ENCODE assay signal across 1 cellular context in the genomic region with DNA sequence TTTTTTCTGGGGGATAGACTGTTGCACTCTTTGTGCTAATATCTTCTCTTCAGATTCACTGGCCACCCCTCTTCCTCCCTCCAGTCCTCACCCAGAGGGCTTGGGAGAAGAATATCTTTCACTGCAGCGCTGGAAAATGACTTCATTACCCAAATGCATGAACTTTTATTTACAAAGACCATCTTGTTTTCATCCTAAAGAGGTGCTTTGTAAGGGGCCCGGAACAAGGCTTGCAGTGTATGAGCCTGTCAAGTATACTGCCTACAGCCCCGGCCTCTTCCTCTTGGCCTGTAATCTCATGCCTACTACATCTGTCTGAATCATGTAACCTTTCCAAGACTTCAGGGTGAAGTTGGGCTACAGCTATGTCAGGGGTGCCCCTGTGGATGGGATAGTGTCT.
TF ChIP-seq lines count a peak whose summit lies in the region.

No MANE protein-coding gene starts in this region.

TF ChIP-seq in H1, 55 proteins besides CTCF, POLR2A, EP300 and RAD21 (continued from another document):
- no peak for TF ChIP-seq CEBPB (IDR thresholded peaks at IDR 0.05; ENCODE audit: low read depth, low read length)
- TF ChIP-seq, protein P1, sequence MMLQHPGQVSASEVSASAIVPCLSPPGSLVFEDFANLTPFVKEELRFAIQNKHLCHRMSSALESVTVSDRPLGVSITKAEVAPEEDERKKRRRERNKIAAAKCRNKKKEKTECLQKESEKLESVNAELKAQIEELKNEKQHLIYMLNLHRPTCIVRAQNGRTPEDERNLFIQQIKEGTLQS (IDR thresholded peaks at IDR 0.05; ENCODE audit: insufficient read depth, low read depth, low read length) = no peak
- no peak for TF ChIP-seq EZH2 (IDR thresholded peaks at IDR 0.05; ENCODE audit: low read depth, low read length, severe bottlenecking)
- no peak for TF ChIP-seq CBX8 (IDR thresholded peaks at IDR 0.05; ENCODE audit: borderline replicate concordance, low read depth, low read length)
- TF ChIP-seq SAP30 (IDR thresholded peaks at IDR 0.05; ENCODE audit: insufficient read depth, insufficient replicate concordance, low read length) = no peak
- no peak for TF ChIP-seq RXRA (IDR thresholded peaks at IDR 0.05; ENCODE audit: insufficient read depth, low read depth, low read length)
- no peak for TF ChIP-seq KDM1A (IDR thresholded peaks at IDR 0.05; ENCODE audit: borderline replicate concordance, low read length)
